In the genomic region with DNA sequence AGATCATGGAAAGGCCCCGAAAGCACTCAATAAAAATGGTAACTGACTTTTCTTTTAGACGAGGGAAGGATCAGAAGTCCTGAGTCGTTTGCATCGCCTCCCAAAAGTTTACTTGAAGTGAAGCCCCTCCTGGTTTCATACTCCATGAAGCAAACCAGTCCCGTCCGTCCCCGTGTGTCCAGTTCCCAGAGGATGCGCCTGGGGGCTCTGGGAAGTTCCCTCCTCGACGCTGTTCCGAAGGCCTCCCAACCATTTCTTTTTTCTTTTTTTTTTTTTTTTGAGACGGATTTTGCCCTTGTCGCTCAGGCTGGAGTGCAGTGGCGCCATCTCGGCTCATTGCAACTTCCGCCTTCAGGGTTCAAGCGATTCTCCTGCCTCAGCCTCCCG, we compare ENCODE assay signal across 2 cellular contexts.
TF ChIP-seq lines count a peak whose summit lies in the region.

No MANE protein-coding gene starts in this region.

TF ChIP-seq in endothelial cell of umbilical vein, 7 proteins besides CTCF, POLR2A, EP300 and RAD21:
- no peak for TF ChIP-seq MYC (IDR thresholded peaks at IDR 0.05; ENCODE audit: low read depth, low read length)
- TF ChIP-seq EZH2 (IDR thresholded peaks at IDR 0.05; ENCODE audit: borderline replicate concordance, low read depth, low read length, severe bottlenecking) = no peak
- no peak for TF ChIP-seq POLR2AphosphoS5 (IDR thresholded peaks at IDR 0.05; ENCODE audit: insufficient read depth, low read depth, low read length)
- TF ChIP-seq GATA2 (IDR thresholded peaks at IDR 0.05; ENCODE audit: insufficient read depth, insufficient read length, low read depth, low read length) = no peak
- TF ChIP-seq FOS (IDR thresholded peaks at IDR 0.05; ENCODE audit: borderline replicate concordance, insufficient read depth, low read length) = no peak
- no peak for TF ChIP-seq JUN (IDR thresholded peaks at IDR 0.05; ENCODE audit: borderline replicate concordance, insufficient read depth, insufficient read length, low read depth)
- TF ChIP-seq, protein P1, sequence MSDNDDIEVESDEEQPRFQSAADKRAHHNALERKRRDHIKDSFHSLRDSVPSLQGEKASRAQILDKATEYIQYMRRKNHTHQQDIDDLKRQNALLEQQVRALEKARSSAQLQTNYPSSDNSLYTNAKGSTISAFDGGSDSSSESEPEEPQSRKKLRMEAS (IDR thresholded peaks at IDR 0.05; ENCODE audit: insufficient read depth, insufficient read length) = no peak

TF ChIP-seq in neural cell, 6 proteins besides CTCF, POLR2A, EP300 and RAD21:
- TF ChIP-seq, protein P2, sequence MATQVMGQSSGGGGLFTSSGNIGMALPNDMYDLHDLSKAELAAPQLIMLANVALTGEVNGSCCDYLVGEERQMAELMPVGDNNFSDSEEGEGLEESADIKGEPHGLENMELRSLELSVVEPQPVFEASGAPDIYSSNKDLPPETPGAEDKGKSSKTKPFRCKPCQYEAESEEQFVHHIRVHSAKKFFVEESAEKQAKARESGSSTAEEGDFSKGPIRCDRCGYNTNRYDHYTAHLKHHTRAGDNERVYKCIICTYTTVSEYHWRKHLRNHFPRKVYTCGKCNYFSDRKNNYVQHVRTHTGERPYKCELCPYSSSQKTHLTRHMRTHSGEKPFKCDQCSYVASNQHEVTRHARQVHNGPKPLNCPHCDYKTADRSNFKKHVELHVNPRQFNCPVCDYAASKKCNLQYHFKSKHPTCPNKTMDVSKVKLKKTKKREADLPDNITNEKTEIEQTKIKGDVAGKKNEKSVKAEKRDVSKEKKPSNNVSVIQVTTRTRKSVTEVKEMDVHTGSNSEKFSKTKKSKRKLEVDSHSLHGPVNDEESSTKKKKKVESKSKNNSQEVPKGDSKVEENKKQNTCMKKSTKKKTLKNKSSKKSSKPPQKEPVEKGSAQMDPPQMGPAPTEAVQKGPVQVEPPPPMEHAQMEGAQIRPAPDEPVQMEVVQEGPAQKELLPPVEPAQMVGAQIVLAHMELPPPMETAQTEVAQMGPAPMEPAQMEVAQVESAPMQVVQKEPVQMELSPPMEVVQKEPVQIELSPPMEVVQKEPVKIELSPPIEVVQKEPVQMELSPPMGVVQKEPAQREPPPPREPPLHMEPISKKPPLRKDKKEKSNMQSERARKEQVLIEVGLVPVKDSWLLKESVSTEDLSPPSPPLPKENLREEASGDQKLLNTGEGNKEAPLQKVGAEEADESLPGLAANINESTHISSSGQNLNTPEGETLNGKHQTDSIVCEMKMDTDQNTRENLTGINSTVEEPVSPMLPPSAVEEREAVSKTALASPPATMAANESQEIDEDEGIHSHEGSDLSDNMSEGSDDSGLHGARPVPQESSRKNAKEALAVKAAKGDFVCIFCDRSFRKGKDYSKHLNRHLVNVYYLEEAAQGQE (IDR thresholded peaks at IDR 0.05; ENCODE audit: borderline replicate concordance) = no peak
- TF ChIP-seq TAF1 (IDR thresholded peaks at IDR 0.05; ENCODE audit: low read depth) = no peak
- TF ChIP-seq POLR2AphosphoS5 (IDR thresholded peaks at IDR 0.05) = no peak
- no peak for TF ChIP-seq MXI1 (conservative IDR thresholded peaks at IDR 0.05; ENCODE audit: poor library complexity, severe bottlenecking)
- TF ChIP-seq SMC3 (conservative IDR thresholded peaks at IDR 0.05; ENCODE audit: poor library complexity) = no peak
- TF ChIP-seq EZH2 (IDR thresholded peaks at IDR 0.05; ENCODE audit: borderline replicate concordance, insufficient read depth, low read length, poor library complexity, severe bottlenecking) = no peak
TF ChIP-seq in neural cell: peak in this region for 0.
